ENCODE assay signal across 8 cellular contexts in the genomic region with DNA sequence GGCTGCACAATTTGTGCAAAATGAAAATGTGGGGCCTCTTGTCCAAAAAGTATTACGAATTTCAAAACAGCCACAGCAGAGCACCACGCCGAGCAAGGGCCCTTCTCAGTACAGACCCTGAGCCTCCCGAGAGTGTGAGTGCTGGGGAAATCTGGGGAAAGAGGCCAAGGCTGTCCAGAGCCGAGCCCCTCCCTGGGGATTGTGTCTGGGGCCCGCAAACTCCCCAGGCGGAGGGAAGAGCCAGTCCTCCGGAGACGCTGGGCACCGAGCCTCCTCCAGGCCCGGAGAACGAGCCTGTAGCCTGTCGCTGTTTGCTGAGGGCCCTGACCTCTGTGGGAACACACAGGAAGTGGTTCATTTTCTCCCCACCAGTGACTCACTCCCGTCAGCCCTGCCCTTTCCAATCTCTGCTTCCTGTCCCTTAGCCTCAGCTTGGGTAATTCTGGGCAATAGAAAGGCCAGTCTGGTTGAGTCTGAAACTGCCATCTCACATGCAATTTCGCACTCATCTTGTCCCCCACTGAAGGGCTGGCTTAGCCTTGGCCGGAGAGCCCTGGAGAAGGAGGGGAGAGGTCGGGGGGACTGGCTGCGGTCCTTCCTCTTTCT. TPM values are rescaled to one million over a fixed set of nuclear protein-coding genes. Genes with fewer than 3 reads are reported as not detected.
DNase-seq lines count a peak whose midpoint lies in the region; ATAC-seq, FAIRE-seq and TF ChIP-seq lines count a peak whose summit lies in the region.

No MANE protein-coding gene starts in this region.

- CTCF ChIA-PET in A673 (lab: Charles Lee) (no interaction called here), PC-9 (lab: Charles Lee) (interaction anchor here (0.7 to 0.9 kb wide), 2 partner anchors 100 to 106 kb away, joined by 3 to 4 read pairs; no protein-coding TSS in a partner anchor)

- FAIRE-seq in pancreas (lab: Jason Lieb, UNC), result no peak

- peak overlapping the region; percentile 80 to 88 for H3K4me3 Mint-ChIP-seq in activated T-cell treated with anti-CD3 and anti-CD28 coated beads, Interleukin-2, amount 50 U/mL, for 72 hours

- peak; percentile 77 for DNase-seq in A673 (ENCODE audit: low spot score)
- DNase-seq in PC-9, result peak; percentile 85 to 96
- DNase-seq in activated T-cell treated with anti-CD3 and anti-CD28 coated beads, Interleukin-2, amount 50 U/mL, for 72 hours, result peak; percentile 86 to 89
- DNase-seq in fibroblast of the conjunctiva (ENCODE audit: low read depth), result peak; percentile 88
- DNase-seq in pancreas, result peak in 4 of 6 donors; percentile 40 to 62 (median 48)
- DNase-seq in transverse colon, result peak; percentile 72

- BruUV-seq in A673 (replicated peaks; lab: Mats Ljungman, UMichigan) (no TSS peak), PC-9 (replicated peaks; lab: Mats Ljungman, UMichigan) (no TSS peak)

- H3K27ac ChIP-seq in A673 (ENCODE audit: low read depth, low read length, poor library complexity, severe bottlenecking), result peak overlapping the region; percentile 54
- H3K27ac ChIP-seq in PC-9, result peak overlapping the region; percentile 97
- peak overlapping the region in 3 of 4 donors; percentile 54 to 73 (median 68) for H3K27ac ChIP-seq in pancreas
- peak overlapping the region; percentile 67 to 87 (median 78) for H3K27ac ChIP-seq in transverse colon

- H3K9me3 Mint-ChIP-seq in activated T-cell treated with anti-CD3 and anti-CD28 coated beads, Interleukin-2, amount 50 U/mL, for 72 hours, result no peaks in the 10 kb centered on the region

- TF ChIP-seq CTCF in A673 (conservative IDR thresholded peaks at IDR 0.05; ENCODE audit: low read depth, low read length) (no peak), PC-9 (conservative IDR thresholded peaks at IDR 0.05) (no peak), pancreas (IDR thresholded peaks at IDR 0.05) (no peak), transverse colon (IDR thresholded peaks at IDR 0.05) (no peak)

- in situ Hi-C loops in transverse colon (cut with MboI; ENCODE audit: low pct_ligation_motif_present in 1 of 4, low pct_unique_long_range_greater_than_20kb in 1 of 4, low sequenced_read_pairs in 3 of 4), result loop anchor here in 2 of 4 donors (25.0 kb wide), 1 partner anchor 1024 kb away; no protein-coding TSS in a partner anchor

- peaks cover 32% of the 10 kb centered on the region for H3F3A ChIP-seq in PC-9 (ENCODE audit: insufficient read depth, low read depth)

- intact Hi-C loops in A673 (cut with micrococcal nuclease; ENCODE audit: unreplicated experiment) (loop anchor here (2.0 to 10.0 kb wide), 3 partner anchors 291 to 1771 kb away; no protein-coding TSS in a partner anchor), PC-9 (cut with micrococcal nuclease; ENCODE audit: unreplicated experiment) (loop anchor here (2.0 to 5.0 kb wide), 3 partner anchors 131 to 1033 kb away; no protein-coding TSS in a partner anchor), pancreas (cut with DNase I) (no loop called here), transverse colon (cut with DNase I; ENCODE audit: low total_unique reads) (loop anchor here (10.0 kb wide), 1 partner anchor 291 kb away; no protein-coding TSS in a partner anchor)

- no peaks in the 10 kb centered on the region for H3K36me3 Mint-ChIP-seq in activated T-cell treated with anti-CD3 and anti-CD28 coated beads, Interleukin-2, amount 50 U/mL, for 72 hours (ENCODE audit: insufficient read depth in 2 of 2)

- H3K27me3 ChIP-seq in A673 (replicated peaks; ENCODE audit: insufficient read depth, low read depth, low read length, poor library complexity) (no peaks in the 10 kb centered on the region), PC-9 (ENCODE audit: insufficient read depth, low read depth) (no peaks in the 10 kb centered on the region), pancreas (no peaks in the 10 kb centered on the region), transverse colon (no peaks in the 10 kb centered on the region)

- no peaks in the 10 kb centered on the region for H3K36me3 ChIP-seq in A673 (ENCODE audit: insufficient read depth, low read length, poor library complexity, severe bottlenecking)
- no peaks in the 10 kb centered on the region for H3K36me3 ChIP-seq in PC-9 (ENCODE audit: low read depth)
- no peaks in the 10 kb centered on the region for H3K36me3 ChIP-seq in pancreas
- H3K36me3 ChIP-seq in transverse colon, result no peaks in the 10 kb centered on the region

- H3K79me2 ChIP-seq in PC-9 (ENCODE audit: low read depth), result no peaks in the 10 kb centered on the region

- peak overlapping the region; percentile 79 for H3K4me2 ChIP-seq in PC-9

- H3K4me1 Mint-ChIP-seq in activated T-cell treated with anti-CD3 and anti-CD28 coated beads, Interleukin-2, amount 50 U/mL, for 72 hours (ENCODE audit: low read depth), result peaks cover 30% of the 10 kb centered on the region

- H3K27ac Mint-ChIP-seq in activated T-cell treated with anti-CD3 and anti-CD28 coated beads, Interleukin-2, amount 50 U/mL, for 72 hours, result peak overlapping the region; percentile 81

- 69 to 81% methylated on average over 18 of the region's 18 CpGs for WGBS in pancreas, 2 donors
- 48% methylated on average over 18 of the region's 18 CpGs; no CpG with 5 or more reads in 1 of the 2 donors for WGBS in transverse colon (ENCODE audit: low coverage in 1 of 2), 2 donors

- no peaks in the 10 kb centered on the region for H3K9me2 ChIP-seq in PC-9 (ENCODE audit: insufficient read depth)

- no peaks in the 10 kb centered on the region for H3K9me3 ChIP-seq in A673 (ENCODE audit: low read depth, low read length, poor library complexity, severe bottlenecking)
- H3K9me3 ChIP-seq in PC-9 (ENCODE audit: insufficient read depth, low read depth), result no peaks in the 10 kb centered on the region
- H3K9me3 ChIP-seq in pancreas, result no peaks in the 10 kb centered on the region
- H3K9me3 ChIP-seq in transverse colon, result no peaks in the 10 kb centered on the region

- H3K4me1 ChIP-seq in A673 (ENCODE audit: insufficient read depth, low read length, poor library complexity, severe bottlenecking) (peaks cover 9% of the 10 kb centered on the region), PC-9 (replicated peaks; ENCODE audit: insufficient read depth) (peaks cover 28% of the 10 kb centered on the region), pancreas (peaks cover 0 to 9% (median 0%) of the 10 kb centered on the region in 3 donors), transverse colon (peaks cover 6 to 21% (median 9%) of the 10 kb centered on the region in 4 donors)

- peak overlapping the region; percentile 73 for H2AFZ ChIP-seq in PC-9

- TF ChIP-seq POLR2A in GM18526 (IDR thresholded peaks at IDR 0.05; ENCODE audit: extremely low read depth, insufficient read length) (peak; percentile 62), transverse colon (IDR thresholded peaks at IDR 0.05) (peak; percentile 31)

- H3K4me3 ChIP-seq in A673 (ENCODE audit: low read depth, low read length, poor library complexity, severe bottlenecking) (no peak overlapping the region), PC-9 (peak overlapping the region; percentile 58), pancreas (no peak overlapping the region), transverse colon (no peak overlapping the region)

- POLR2A ChIA-PET in A673 (lab: Charles Lee; ENCODE audit: low non-redundant PET) (no interaction called here), PC-9 (lab: Charles Lee; ENCODE audit: unreplicated experiment) (interaction anchor here (0.5 to 0.8 kb wide), 2 partner anchors 76 to 1882 kb away, joined by 4 to 5 read pairs; no protein-coding TSS in a partner anchor)

- no peak for TF ChIP-seq EP300 in transverse colon (IDR thresholded peaks at IDR 0.05; ENCODE audit: low read depth)

- H3K27me3 Mint-ChIP-seq in activated T-cell treated with anti-CD3 and anti-CD28 coated beads, Interleukin-2, amount 50 U/mL, for 72 hours (ENCODE audit: low read depth), result no peaks in the 10 kb centered on the region

- ATAC-seq in HG03039 (IDR thresholded peaks at IDR 0.05; ENCODE audit: unreplicated experiment), result peak; percentile 93
- ATAC-seq in activated T-cell treated with anti-CD3 and anti-CD28 coated beads, Interleukin-2, amount 50 U/mL, for 72 hours (replicated peaks in 1 of 2), result peak; percentile 97 to 98
- peak in 3 of 4 donors; percentile 34 to 77 (median 56) for ATAC-seq in pancreas

- H4K20me1 ChIP-seq in PC-9 (ENCODE audit: insufficient read depth), result no peaks in the 10 kb centered on the region

RNA-seq across cellular contexts. Expression of gene GNA12, which starts 19.5 kb away (rescaled TPM):
- total RNA-seq in A673 (2021) (35.5 and 41.2 TPM in 2 replicates), PC-9 (2021) (50.8 and 51.7 TPM in 2 replicates), pancreas (10 to 100 TPM; 11.4 to 23.0 (median 18.5) TPM), transverse colon (10 to 100 TPM; 18.9 to 39.6 (median 22.2) TPM)
- total RNA-seq in activated T-cell treated with anti-CD3 and anti-CD28 coated beads, Interleukin-2, amount 50 U/mL, for 72 hours, result 10 to 100 TPM; 37.0 to 46.6 TPM
- polyA plus RNA-seq in pancreas, result 10 to 100 TPM in 1 of 2 donors, 1 to 10 TPM in 1; 7.5 to 12.2 TPM

Comparison
In these comparisons a context has a peak if more than half of its experiments do, and no peak if none do; other contexts are left out.
1. intact Hi-C loops: an anchor here in A673 (2.0 to 10.0 kb wide), PC-9 (2.0 to 5.0 kb wide) and transverse colon (10.0 kb wide); none called in pancreas.